In the genomic region with DNA sequence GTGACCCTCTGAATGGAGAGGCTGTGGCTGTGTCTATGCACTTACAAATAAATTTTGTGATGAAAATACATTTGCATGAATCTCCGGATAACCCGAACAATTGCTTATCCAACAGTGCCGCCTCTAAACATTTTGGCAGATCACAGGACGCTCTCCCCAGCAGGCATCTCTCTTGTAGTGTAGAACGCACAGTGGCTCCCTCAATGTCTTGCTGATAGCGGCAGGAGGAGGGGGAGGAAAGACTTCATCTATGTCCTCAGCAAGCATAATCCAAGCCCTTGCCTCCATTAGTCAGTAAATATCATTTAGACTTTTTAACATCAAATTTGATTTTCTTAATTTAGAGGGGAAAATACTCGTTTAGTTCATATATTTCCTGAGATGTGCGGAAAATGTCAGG, we compare ENCODE assay signal across 27 cellular contexts.
"Had no signal": no experiment of that assay in that cellular context is flagged by ENCODE, and none has a peak within 500 bp of the region (broad histone marks: within the 10 kb centered on the region; RNA-seq: fewer than 3 reads in every experiment).

No MANE protein-coding gene starts in this region.

- ATAC-seq: activated naive CD4-positive, alpha-beta T cell treated with anti-CD3 and anti-CD28 coated beads, Interleukin-2, amount 50 U/mL, for 72 hours; activated T-cell treated with anti-CD3 and anti-CD28 coated beads, Interleukin-2, amount 50 U/mL, for 72 hours; gastroesophageal sphincter; heart right ventricle had no signal

- H3K4me3 ChIP-seq: ascending aorta, breast epithelium, cardiac muscle cell, colonic mucosa, esophagus squamous epithelium, gastroesophageal sphincter, heart right ventricle had no signal

- H3K36me3 Mint-ChIP-seq: activated naive CD4-positive, alpha-beta T cell treated with anti-CD3 and anti-CD28 coated beads, Interleukin-2, amount 10 ng/mL, durations not matched to agents 7 days and 5 days; activated naive CD4-positive, alpha-beta T cell treated with anti-CD3 and anti-CD28 coated beads, Interleukin-2, amount 50 U/mL, for 72 hours; activated naive CD8-positive, alpha-beta T cell treated with anti-CD3 and anti-CD28 coated beads, Interleukin-2, amount 10 ng/mL, durations not matched to agents 7 days and 5 days; brain had no signal

- DNase-seq: activated CD4-positive, alpha-beta memory T cell treated with anti-CD3 and anti-CD28 coated beads, Interleukin-2, amount 10 ng/mL, durations not matched to agents 7 days and 5 days; activated CD4-positive, alpha-beta T cell treated with anti-CD3 and anti-CD28 coated beads for 1 hour; activated CD4-positive, alpha-beta T cell treated with anti-CD3 and anti-CD28 coated beads for 4 hours; activated CD4-positive, alpha-beta T cell treated with anti-CD3 and anti-CD28 coated beads, Interleukin-2, amount 10 ng/mL, durations not matched to agents 7 days and 5 days; activated CD4-positive, alpha-beta T cell treated with anti-CD3 and anti-CD28 coated beads, Interleukin-2, amount 50 U/mL, for 4 hours; activated CD8-positive, alpha-beta memory T cell treated with anti-CD3 and anti-CD28 coated beads, Interleukin-2, amount 50 U/mL, for 48 hours; activated gamma-delta T cell; activated naive CD4-positive, alpha-beta T cell; activated naive CD4-positive, alpha-beta T cell treated with anti-CD3 and anti-CD28 coated beads, Interleukin-2, amount 10 ng/mL, durations not matched to agents 7 days and 5 days; activated naive CD8-positive, alpha-beta T cell treated with anti-CD3 and anti-CD28 coated beads, Interleukin-2, amount 10 ng/mL, durations not matched to agents 7 days and 5 days; activated T-cell treated with anti-CD3 and anti-CD28 coated beads for 4 hours; activated T-cell treated with anti-CD3 and anti-CD28 coated beads, Interleukin-2, amount 50 U/mL, for 24 hours; activated T-cell treated with anti-CD3 and anti-CD28 coated beads, Interleukin-2, amount 50 U/mL, for 72 hours; central memory CD4-positive, alpha-beta T cell; cerebellar nuclear complex; colonic mucosa; effector CD8-positive, alpha-beta T cell; esophagus squamous epithelium; foreskin melanocyte; heart right ventricle; T-helper 2 cell had no signal

- H3K27ac Mint-ChIP-seq: activated CD4-positive, alpha-beta memory T cell treated with anti-CD3 and anti-CD28 coated beads, Interleukin-2, amount 10 ng/mL, durations not matched to agents 7 days and 5 days; activated CD4-positive, alpha-beta T cell treated with anti-CD3 and anti-CD28 coated beads, Interleukin-2, amount 10 ng/mL, durations not matched to agents 7 days and 5 days; activated naive CD4-positive, alpha-beta T cell treated with anti-CD3 and anti-CD28 coated beads, Interleukin-2, amount 10 ng/mL, durations not matched to agents 7 days and 5 days; activated naive CD4-positive, alpha-beta T cell treated with anti-CD3 and anti-CD28 coated beads, Interleukin-2, amount 50 U/mL, for 72 hours; activated naive CD8-positive, alpha-beta T cell treated with anti-CD3 and anti-CD28 coated beads, Interleukin-2, amount 10 ng/mL, durations not matched to agents 7 days and 5 days; activated T-cell treated with anti-CD3 and anti-CD28 coated beads, Interleukin-2, amount 50 U/mL, for 24 hours; activated T-cell treated with anti-CD3 and anti-CD28 coated beads, Interleukin-2, amount 50 U/mL, for 72 hours; brain had no signal

- H3K27me3 ChIP-seq: ascending aorta, cardiac muscle cell, colonic mucosa, gastroesophageal sphincter had no signal

- H3K4me3 Mint-ChIP-seq: activated CD4-positive, alpha-beta memory T cell treated with anti-CD3 and anti-CD28 coated beads, Interleukin-2, amount 10 ng/mL, durations not matched to agents 7 days and 5 days; activated CD4-positive, alpha-beta T cell treated with anti-CD3 and anti-CD28 coated beads, Interleukin-2, amount 10 ng/mL, durations not matched to agents 7 days and 5 days; activated naive CD4-positive, alpha-beta T cell treated with anti-CD3 and anti-CD28 coated beads, Interleukin-2, amount 10 ng/mL, durations not matched to agents 7 days and 5 days; activated naive CD8-positive, alpha-beta T cell treated with anti-CD3 and anti-CD28 coated beads, Interleukin-2, amount 10 ng/mL, durations not matched to agents 7 days and 5 days; activated T-cell treated with anti-CD3 and anti-CD28 coated beads, Interleukin-2, amount 50 U/mL, for 24 hours; activated T-cell treated with anti-CD3 and anti-CD28 coated beads, Interleukin-2, amount 50 U/mL, for 72 hours; brain had no signal

- H3K9me3 Mint-ChIP-seq: activated CD4-positive, alpha-beta memory T cell treated with anti-CD3 and anti-CD28 coated beads, Interleukin-2, amount 10 ng/mL, durations not matched to agents 7 days and 5 days; activated CD4-positive, alpha-beta T cell treated with anti-CD3 and anti-CD28 coated beads, Interleukin-2, amount 10 ng/mL, durations not matched to agents 7 days and 5 days; activated naive CD4-positive, alpha-beta T cell treated with anti-CD3 and anti-CD28 coated beads, Interleukin-2, amount 10 ng/mL, durations not matched to agents 7 days and 5 days; activated naive CD4-positive, alpha-beta T cell treated with anti-CD3 and anti-CD28 coated beads, Interleukin-2, amount 50 U/mL, for 72 hours; activated T-cell treated with anti-CD3 and anti-CD28 coated beads, Interleukin-2, amount 50 U/mL, for 24 hours; activated T-cell treated with anti-CD3 and anti-CD28 coated beads, Interleukin-2, amount 50 U/mL, for 72 hours had no signal

- H3K27me3 Mint-ChIP-seq: activated CD4-positive, alpha-beta memory T cell treated with anti-CD3 and anti-CD28 coated beads, Interleukin-2, amount 10 ng/mL, durations not matched to agents 7 days and 5 days; activated naive CD4-positive, alpha-beta T cell treated with anti-CD3 and anti-CD28 coated beads, Interleukin-2, amount 10 ng/mL, durations not matched to agents 7 days and 5 days; brain had no signal

- H3K4me1 Mint-ChIP-seq: activated CD4-positive, alpha-beta memory T cell treated with anti-CD3 and anti-CD28 coated beads, Interleukin-2, amount 10 ng/mL, durations not matched to agents 7 days and 5 days; activated CD4-positive, alpha-beta T cell treated with anti-CD3 and anti-CD28 coated beads, Interleukin-2, amount 10 ng/mL, durations not matched to agents 7 days and 5 days; activated naive CD4-positive, alpha-beta T cell treated with anti-CD3 and anti-CD28 coated beads, Interleukin-2, amount 10 ng/mL, durations not matched to agents 7 days and 5 days; activated naive CD8-positive, alpha-beta T cell treated with anti-CD3 and anti-CD28 coated beads, Interleukin-2, amount 10 ng/mL, durations not matched to agents 7 days and 5 days had no signal

- H3K36me3 ChIP-seq: ascending aorta, breast epithelium, cardiac muscle cell, colonic mucosa, esophagus squamous epithelium, gastroesophageal sphincter, heart right ventricle had no signal
